Comparison of ENCODE assay signal across 1 cellular context in genomic region chr7:87345166-87345927, GRCh38.
TF ChIP-seq lines count a peak whose summit lies in the region.

TSS of gene CROT (plus strand) at chr7:87345664. CDS start at chr7:87349069, 3,405 bp downstream.

TF ChIP-seq in GM12878, 131 proteins besides CTCF, POLR2A, EP300 and RAD21 (continued from another document and continues in another):
- no peak for TF ChIP-seq ZBTB40 (IDR thresholded peaks at IDR 0.05; ENCODE audit: borderline replicate concordance)
- no peak for TF ChIP-seq FOXM1 (IDR thresholded peaks at IDR 0.05; ENCODE audit: low read depth, low read length)
- TF ChIP-seq NFXL1 (IDR thresholded peaks at IDR 0.05; ENCODE audit: borderline replicate concordance) = no peak
- no peak for TF ChIP-seq ZZZ3 (IDR thresholded peaks at IDR 0.05; ENCODE audit: control insufficient read depth, insufficient read length, low read depth)
- TF ChIP-seq, protein P1, sequence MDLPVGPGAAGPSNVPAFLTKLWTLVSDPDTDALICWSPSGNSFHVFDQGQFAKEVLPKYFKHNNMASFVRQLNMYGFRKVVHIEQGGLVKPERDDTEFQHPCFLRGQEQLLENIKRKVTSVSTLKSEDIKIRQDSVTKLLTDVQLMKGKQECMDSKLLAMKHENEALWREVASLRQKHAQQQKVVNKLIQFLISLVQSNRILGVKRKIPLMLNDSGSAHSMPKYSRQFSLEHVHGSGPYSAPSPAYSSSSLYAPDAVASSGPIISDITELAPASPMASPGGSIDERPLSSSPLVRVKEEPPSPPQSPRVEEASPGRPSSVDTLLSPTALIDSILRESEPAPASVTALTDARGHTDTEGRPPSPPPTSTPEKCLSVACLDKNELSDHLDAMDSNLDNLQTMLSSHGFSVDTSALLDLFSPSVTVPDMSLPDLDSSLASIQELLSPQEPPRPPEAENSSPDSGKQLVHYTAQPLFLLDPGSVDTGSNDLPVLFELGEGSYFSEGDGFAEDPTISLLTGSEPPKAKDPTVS (IDR thresholded peaks at IDR 0.05; ENCODE audit: low read depth, low read length) = no peak
- peak; percentile 78; the same call in 1 of the 2 replicates for TF ChIP-seq CREB1 (IDR thresholded peaks at IDR 0.05; ENCODE audit: low read depth)
- peak; percentile 44; the same call in 1 of the 2 replicates for TF ChIP-seq SIN3A (IDR thresholded peaks at IDR 0.05; ENCODE audit: low read depth, low read length)
- no peak for TF ChIP-seq CBX5 (IDR thresholded peaks at IDR 0.05; ENCODE audit: low read depth)
- TF ChIP-seq JUNB (IDR thresholded peaks at IDR 0.05) = no peak
- TF ChIP-seq EED (IDR thresholded peaks at IDR 0.05; ENCODE audit: low read depth) = peak; percentile 67
- TF ChIP-seq, protein P2, sequence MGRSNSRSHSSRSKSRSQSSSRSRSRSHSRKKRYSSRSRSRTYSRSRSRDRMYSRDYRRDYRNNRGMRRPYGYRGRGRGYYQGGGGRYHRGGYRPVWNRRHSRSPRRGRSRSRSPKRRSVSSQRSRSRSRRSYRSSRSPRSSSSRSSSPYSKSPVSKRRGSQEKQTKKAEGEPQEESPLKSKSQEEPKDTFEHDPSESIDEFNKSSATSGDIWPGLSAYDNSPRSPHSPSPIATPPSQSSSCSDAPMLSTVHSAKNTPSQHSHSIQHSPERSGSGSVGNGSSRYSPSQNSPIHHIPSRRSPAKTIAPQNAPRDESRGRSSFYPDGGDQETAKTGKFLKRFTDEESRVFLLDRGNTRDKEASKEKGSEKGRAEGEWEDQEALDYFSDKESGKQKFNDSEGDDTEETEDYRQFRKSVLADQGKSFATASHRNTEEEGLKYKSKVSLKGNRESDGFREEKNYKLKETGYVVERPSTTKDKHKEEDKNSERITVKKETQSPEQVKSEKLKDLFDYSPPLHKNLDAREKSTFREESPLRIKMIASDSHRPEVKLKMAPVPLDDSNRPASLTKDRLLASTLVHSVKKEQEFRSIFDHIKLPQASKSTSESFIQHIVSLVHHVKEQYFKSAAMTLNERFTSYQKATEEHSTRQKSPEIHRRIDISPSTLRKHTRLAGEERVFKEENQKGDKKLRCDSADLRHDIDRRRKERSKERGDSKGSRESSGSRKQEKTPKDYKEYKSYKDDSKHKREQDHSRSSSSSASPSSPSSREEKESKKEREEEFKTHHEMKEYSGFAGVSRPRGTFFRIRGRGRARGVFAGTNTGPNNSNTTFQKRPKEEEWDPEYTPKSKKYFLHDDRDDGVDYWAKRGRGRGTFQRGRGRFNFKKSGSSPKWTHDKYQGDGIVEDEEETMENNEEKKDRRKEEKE (IDR thresholded peaks at IDR 0.05) = no peak
- TF ChIP-seq ATF7 (IDR thresholded peaks at IDR 0.05; ENCODE audit: low read depth) = 0 out of 2 replicates have a peak, but pooled peaks have one; percentile 31
- TF ChIP-seq BHLHE40 (IDR thresholded peaks at IDR 0.05; ENCODE audit: borderline replicate concordance in 1 of 2, low read depth in 2 of 2, low read length in 1 of 2) = peak in 1 of 2 experiments; percentile 42; a peak in 1 of 4 replicates
- TF ChIP-seq HDAC6 (IDR thresholded peaks at IDR 0.05; ENCODE audit: unreplicated experiment) = no peak
- TF ChIP-seq, protein P3, sequence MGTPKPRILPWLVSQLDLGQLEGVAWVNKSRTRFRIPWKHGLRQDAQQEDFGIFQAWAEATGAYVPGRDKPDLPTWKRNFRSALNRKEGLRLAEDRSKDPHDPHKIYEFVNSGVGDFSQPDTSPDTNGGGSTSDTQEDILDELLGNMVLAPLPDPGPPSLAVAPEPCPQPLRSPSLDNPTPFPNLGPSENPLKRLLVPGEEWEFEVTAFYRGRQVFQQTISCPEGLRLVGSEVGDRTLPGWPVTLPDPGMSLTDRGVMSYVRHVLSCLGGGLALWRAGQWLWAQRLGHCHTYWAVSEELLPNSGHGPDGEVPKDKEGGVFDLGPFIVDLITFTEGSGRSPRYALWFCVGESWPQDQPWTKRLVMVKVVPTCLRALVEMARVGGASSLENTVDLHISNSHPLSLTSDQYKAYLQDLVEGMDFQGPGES (IDR thresholded peaks at IDR 0.05) = peak; percentile 66
- no peak for TF ChIP-seq RAD51 (IDR thresholded peaks at IDR 0.05)
- TF ChIP-seq ZNF24 (IDR thresholded peaks at IDR 0.05) = no peak
- TF ChIP-seq STAT3 (IDR thresholded peaks at IDR 0.05; ENCODE audit: low read depth, low read length) = no peak
- TF ChIP-seq E2F4 (IDR thresholded peaks at IDR 0.05; ENCODE audit: low read depth, low read length) = no peak
- TF ChIP-seq TAF1 (IDR thresholded peaks at IDR 0.05; ENCODE audit: borderline replicate concordance, low read depth, low read length) = peak; percentile 59; the same call in 1 of the 2 replicates
- peak in 1 of 2 experiments; percentile 29; a peak in 1 of 3 replicates for TF ChIP-seq EGR1 (IDR thresholded peaks at IDR 0.05; ENCODE audit: borderline replicate concordance in 1 of 2, low read depth in 2 of 2, low read length in 2 of 2)
- TF ChIP-seq SMAD1 (IDR thresholded peaks at IDR 0.05; ENCODE audit: low read depth, partially characterized antibody) = no peak
- TF ChIP-seq, protein P4, sequence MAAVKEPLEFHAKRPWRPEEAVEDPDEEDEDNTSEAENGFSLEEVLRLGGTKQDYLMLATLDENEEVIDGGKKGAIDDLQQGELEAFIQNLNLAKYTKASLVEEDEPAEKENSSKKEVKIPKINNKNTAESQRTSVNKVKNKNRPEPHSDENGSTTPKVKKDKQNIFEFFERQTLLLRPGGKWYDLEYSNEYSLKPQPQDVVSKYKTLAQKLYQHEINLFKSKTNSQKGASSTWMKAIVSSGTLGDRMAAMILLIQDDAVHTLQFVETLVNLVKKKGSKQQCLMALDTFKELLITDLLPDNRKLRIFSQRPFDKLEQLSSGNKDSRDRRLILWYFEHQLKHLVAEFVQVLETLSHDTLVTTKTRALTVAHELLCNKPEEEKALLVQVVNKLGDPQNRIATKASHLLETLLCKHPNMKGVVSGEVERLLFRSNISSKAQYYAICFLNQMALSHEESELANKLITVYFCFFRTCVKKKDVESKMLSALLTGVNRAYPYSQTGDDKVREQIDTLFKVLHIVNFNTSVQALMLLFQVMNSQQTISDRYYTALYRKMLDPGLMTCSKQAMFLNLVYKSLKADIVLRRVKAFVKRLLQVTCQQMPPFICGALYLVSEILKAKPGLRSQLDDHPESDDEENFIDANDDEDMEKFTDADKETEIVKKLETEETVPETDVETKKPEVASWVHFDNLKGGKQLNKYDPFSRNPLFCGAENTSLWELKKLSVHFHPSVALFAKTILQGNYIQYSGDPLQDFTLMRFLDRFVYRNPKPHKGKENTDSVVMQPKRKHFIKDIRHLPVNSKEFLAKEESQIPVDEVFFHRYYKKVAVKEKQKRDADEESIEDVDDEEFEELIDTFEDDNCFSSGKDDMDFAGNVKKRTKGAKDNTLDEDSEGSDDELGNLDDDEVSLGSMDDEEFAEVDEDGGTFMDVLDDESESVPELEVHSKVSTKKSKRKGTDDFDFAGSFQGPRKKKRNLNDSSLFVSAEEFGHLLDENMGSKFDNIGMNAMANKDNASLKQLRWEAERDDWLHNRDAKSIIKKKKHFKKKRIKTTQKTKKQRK (IDR thresholded peaks at IDR 0.05; ENCODE audit: low read depth, low read length) = 0 out of 2 replicates have a peak, but pooled peaks have one; percentile 27
- no peak for TF ChIP-seq ATF2 (IDR thresholded peaks at IDR 0.05; ENCODE audit: low read length)
- no peak for TF ChIP-seq SPI1 (IDR thresholded peaks at IDR 0.05; ENCODE audit: borderline replicate concordance, insufficient read depth, low read depth, low read length)
- TF ChIP-seq ASH2L (IDR thresholded peaks at IDR 0.05; ENCODE audit: borderline replicate concordance, low read depth) = peak; percentile 79; the same call in 1 of the 2 replicates
- peak; percentile 47; the same call in 1 of the 2 replicates for TF ChIP-seq RFX5 (IDR thresholded peaks at IDR 0.05; ENCODE audit: low read depth, low read length)
- TF ChIP-seq TCF3 (IDR thresholded peaks at IDR 0.05; ENCODE audit: borderline replicate concordance, insufficient read depth, low read depth, low read length) = no peak
- peak; percentile 60 to 64; a peak in 3 of 4 replicates for TF ChIP-seq IKZF2 (IDR thresholded peaks at IDR 0.05)
- no peak for TF ChIP-seq DPF2 (IDR thresholded peaks at IDR 0.05)
- TF ChIP-seq NR2C1 (IDR thresholded peaks at IDR 0.05) = 0 out of 2 replicates have a peak, but pooled peaks have one; percentile 37
- no peak for TF ChIP-seq KDM1A (IDR thresholded peaks at IDR 0.05; ENCODE audit: borderline replicate concordance)
- TF ChIP-seq, protein P5, sequence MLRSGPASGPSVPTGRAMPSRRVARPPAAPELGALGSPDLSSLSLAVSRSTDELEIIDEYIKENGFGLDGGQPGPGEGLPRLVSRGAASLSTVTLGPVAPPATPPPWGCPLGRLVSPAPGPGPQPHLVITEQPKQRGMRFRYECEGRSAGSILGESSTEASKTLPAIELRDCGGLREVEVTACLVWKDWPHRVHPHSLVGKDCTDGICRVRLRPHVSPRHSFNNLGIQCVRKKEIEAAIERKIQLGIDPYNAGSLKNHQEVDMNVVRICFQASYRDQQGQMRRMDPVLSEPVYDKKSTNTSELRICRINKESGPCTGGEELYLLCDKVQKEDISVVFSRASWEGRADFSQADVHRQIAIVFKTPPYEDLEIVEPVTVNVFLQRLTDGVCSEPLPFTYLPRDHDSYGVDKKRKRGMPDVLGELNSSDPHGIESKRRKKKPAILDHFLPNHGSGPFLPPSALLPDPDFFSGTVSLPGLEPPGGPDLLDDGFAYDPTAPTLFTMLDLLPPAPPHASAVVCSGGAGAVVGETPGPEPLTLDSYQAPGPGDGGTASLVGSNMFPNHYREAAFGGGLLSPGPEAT (IDR thresholded peaks at IDR 0.05; ENCODE audit: low read depth) = peak; percentile 58; the same call in 1 of the 2 replicates
- TF ChIP-seq POLR2AphosphoS2 (IDR thresholded peaks at IDR 0.05; ENCODE audit: low read depth, low read length) = no peak
- no peak for TF ChIP-seq JUND (IDR thresholded peaks at IDR 0.05; ENCODE audit: low read depth, low read length)
- no peak for TF ChIP-seq CHD4 (IDR thresholded peaks at IDR 0.05)
- no peak for TF ChIP-seq HDAC2 (IDR thresholded peaks at IDR 0.05)
- TF ChIP-seq LARP7 (IDR thresholded peaks at IDR 0.05) = peak; percentile 40; the same call in 1 of the 2 replicates
- TF ChIP-seq CBFB (IDR thresholded peaks at IDR 0.05; ENCODE audit: low read depth) = peak; percentile 55; the same call in 1 of the 2 replicates
- no peak for TF ChIP-seq HCFC1 (IDR thresholded peaks at IDR 0.05; ENCODE audit: low read length)
- TF ChIP-seq MEF2A (IDR thresholded peaks at IDR 0.05; ENCODE audit: insufficient read depth, low read depth, low read length) = no peak
- TF ChIP-seq BCL11A (IDR thresholded peaks at IDR 0.05; ENCODE audit: low read depth, low read length) = no peak
- TF ChIP-seq ESRRA (IDR thresholded peaks at IDR 0.05; ENCODE audit: low read length) = no peak
- TF ChIP-seq SP1 (IDR thresholded peaks at IDR 0.05; ENCODE audit: low read depth, low read length) = peak; percentile 88
- TF ChIP-seq IRF4 (IDR thresholded peaks at IDR 0.05; ENCODE audit: low read depth, low read length) = no peak
- no peak; the same call in 1 of the 2 replicates for TF ChIP-seq PAX5 (IDR thresholded peaks at IDR 0.05; ENCODE audit: borderline replicate concordance, low read depth, low read length)
- TF ChIP-seq, protein P6, sequence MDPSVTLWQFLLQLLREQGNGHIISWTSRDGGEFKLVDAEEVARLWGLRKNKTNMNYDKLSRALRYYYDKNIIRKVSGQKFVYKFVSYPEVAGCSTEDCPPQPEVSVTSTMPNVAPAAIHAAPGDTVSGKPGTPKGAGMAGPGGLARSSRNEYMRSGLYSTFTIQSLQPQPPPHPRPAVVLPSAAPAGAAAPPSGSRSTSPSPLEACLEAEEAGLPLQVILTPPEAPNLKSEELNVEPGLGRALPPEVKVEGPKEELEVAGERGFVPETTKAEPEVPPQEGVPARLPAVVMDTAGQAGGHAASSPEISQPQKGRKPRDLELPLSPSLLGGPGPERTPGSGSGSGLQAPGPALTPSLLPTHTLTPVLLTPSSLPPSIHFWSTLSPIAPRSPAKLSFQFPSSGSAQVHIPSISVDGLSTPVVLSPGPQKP (IDR thresholded peaks at IDR 0.05; ENCODE audit: low read depth, low read length) = no peak
